ENCODE assay signal across 27 cellular contexts in genomic region chrX:30282527-30282926, GRCh38. TPM values are rescaled to one million over a fixed set of nuclear protein-coding genes. Genes with fewer than 3 reads are reported as not detected.
DNase-seq lines count a peak whose midpoint lies in the region; ATAC-seq and TF ChIP-seq lines count a peak whose summit lies in the region.
"Had no signal": no experiment of that assay in that cellular context is flagged by ENCODE, and none has a peak within 500 bp of the region (broad histone marks: within the 10 kb centered on the region; RNA-seq: fewer than 3 reads in every experiment).

No MANE protein-coding gene starts in this region.

- intact Hi-C loops in HCT116 (cut with micrococcal nuclease) = no loop called here

- H3K9me3 ChIP-seq in HCT116 (ENCODE audit: control insufficient read depth in 1 of 2, insufficient read depth in 1 of 2, low read depth in 1 of 2, low read length in 2 of 2) = no peaks in the 10 kb centered on the region
- H3K9me3 ChIP-seq in fibroblast of lung (ENCODE audit: control insufficient read depth, insufficient read depth, low read depth, low read length) = no peaks in the 10 kb centered on the region
- H3K9me3 ChIP-seq in skeletal muscle satellite cell (replicated peaks; ENCODE audit: low read length) = no peaks in the 10 kb centered on the region
- H3K9me3 ChIP-seq: mucosa of descending colon, stomach, thyroid gland had no signal

- CTCF ChIA-PET in HCT116 (lab: Charles Lee) = interaction anchor here (0.9 kb wide), 1 partner anchor 46 kb away, joined by 3 read pairs; no protein-coding TSS in a partner anchor

- POLR2A ChIA-PET in HCT116 (lab: Charles Lee) = no interaction called here

- H3K9ac ChIP-seq in HCT116 (ENCODE audit: low read length) (peak overlapping the region; percentile 54), fibroblast of lung (ENCODE audit: insufficient read depth, low read length) (no peak overlapping the region), skeletal muscle satellite cell (ENCODE audit: low read depth, low read length) (peak overlapping the region; percentile 29)

- H3K27me3 ChIP-seq in HCT116 (ENCODE audit: insufficient read depth, low read length) (no peaks in the 10 kb centered on the region), fibroblast of lung (ENCODE audit: control insufficient read depth, insufficient read depth, low read length) (no peaks in the 10 kb centered on the region), skeletal muscle satellite cell (ENCODE audit: control insufficient read depth, insufficient read depth, low read length) (no peaks in the 10 kb centered on the region)
- H3K27me3 ChIP-seq: stomach, thyroid gland had no signal

- no peak for TF ChIP-seq CTCF in HCT116 (IDR thresholded peaks at IDR 0.05 in 2 of 3, conservative IDR thresholded peaks at IDR 0.05 in 1 of 3; ENCODE audit: borderline replicate concordance in 1 of 3, insufficient read depth in 1 of 3, low read depth in 2 of 3, low read length in 2 of 3)
- no peak for TF ChIP-seq CTCF in fibroblast of lung (conservative IDR thresholded peaks at IDR 0.05 in 1 of 2, IDR thresholded peaks at IDR 0.05 in 1 of 2; ENCODE audit: low read depth in 1 of 2, low read length in 2 of 2)

- TF ChIP-seq POLR2A in HCT116 (IDR thresholded peaks at IDR 0.05; ENCODE audit: borderline replicate concordance, extremely low read depth, insufficient read depth, insufficient read length) = no peak

- no peak for TF ChIP-seq RAD21 in HCT116 (IDR thresholded peaks at IDR 0.05; ENCODE audit: low read depth)

- no peak for ATAC-seq in HCT116
- ATAC-seq in SK-N-SH treated with all-trans-retinoic acid at 6 μM for 48 hours = peak; percentile 17; the same call in 2 of the 3 replicates
- no peak for ATAC-seq in HG03457 (IDR thresholded peaks at IDR 0.05; ENCODE audit: unreplicated experiment)
- no peak for ATAC-seq in HG03095 (IDR thresholded peaks at IDR 0.05; ENCODE audit: unreplicated experiment)
- ATAC-seq: mucosa of descending colon; natural killer cell treated with Interleukin-12 subunit alpha and Interleukin-12 subunit beta and Interleukin-15 and Interleukin-18, amount 100 ng/mL, for 72 hours had no signal

- RAD21 ChIA-PET in HCT116 (lab: Charles Lee; ENCODE audit: low non-redundant PET in 1 of 2, low total read pairs in 2 of 2, uncharacterized antibody in 2 of 2, unreplicated experiment in 2 of 2) = no interaction called here

- peak overlapping the region; percentile 69 for H3K4me2 ChIP-seq in HCT116 (ENCODE audit: low read length)
- H3K4me2 ChIP-seq in fibroblast of lung (ENCODE audit: extremely low read depth, insufficient read depth, low read length) = no peak overlapping the region
- no peak overlapping the region for H3K4me2 ChIP-seq in skeletal muscle satellite cell (ENCODE audit: low read length)

- peaks cover 24 to 29% of the 10 kb centered on the region in 2 experiments for H3K4me1 ChIP-seq in HCT116 (ENCODE audit: control insufficient read depth in 1 of 2, insufficient read depth in 2 of 2, low read length in 2 of 2)
- H3K4me1 ChIP-seq in fibroblast of lung (ENCODE audit: control insufficient read depth, extremely low read depth, insufficient read depth, low read length) = peaks cover 2% of the 10 kb centered on the region
- H3K4me1 ChIP-seq in skeletal muscle satellite cell (ENCODE audit: control insufficient read depth, insufficient read depth, low read length) = peaks cover 24% of the 10 kb centered on the region
- H3K4me1 ChIP-seq: stomach, thyroid gland had no signal

- DNase-seq in HCT116 (ENCODE audit: low read depth, low spot score) = no peak
- DNase-seq in fibroblast of lung (ENCODE audit: low read depth in 2 of 2) = peak in 1 of 2 donors; percentile 25
- DNase-seq in NCI-H510A treated with DMSO at 0.1 percent for 48 hours (lab: John Stamatoyannopoulos, UW) = no peak
- no peak for DNase-seq in stimulated activated CD4-positive, alpha-beta T cell treated with anti-CD3 and anti-CD28 coated beads, Interleukin-2, amount 100 ng/mL, for 48 hours
- DNase-seq: activated CD4-positive, alpha-beta T cell treated with anti-CD3 and anti-CD28 coated beads for 48 hours; activated naive CD4-positive, alpha-beta T cell; activated T-cell treated with anti-CD3 and anti-CD28 coated beads, Interleukin-2, amount 50 U/mL, for 48 hours; caudate nucleus; CD4-positive, CD25-positive, alpha-beta regulatory T cell; endodermal cell; mucosa of descending colon; NCI-H1694; NCI-H446 treated with DMSO at 0.1 percent for 48 hours; small intestine; stimulated activated CD4-positive, alpha-beta T cell treated with anti-CD3 and anti-CD28 coated beads, Interleukin-1b, Interleukin-23, amount 100 ng/mL, for 48 hours; stomach; thyroid gland had no signal

- H3K27ac ChIP-seq in HCT116 (ENCODE audit: low read depth, low read length) (peak overlapping the region; percentile 81; the same call in 1 of the 2 replicates), fibroblast of lung (ENCODE audit: insufficient read depth, low read length) (peak overlapping the region; percentile 92)
- H3K27ac ChIP-seq: stomach, thyroid gland, VCaP had no signal

- peak overlapping the region; percentile 58 for H2AFZ ChIP-seq in HCT116 (ENCODE audit: low read depth, low read length, poor library complexity, severe bottlenecking)
- no peak overlapping the region for H2AFZ ChIP-seq in fibroblast of lung (ENCODE audit: low read length)

- no peak overlapping the region for H3K4me3 ChIP-seq in HCT116 (replicated peaks in 1 of 2; ENCODE audit: low read depth in 1 of 2, low read length in 2 of 2)
- H3K4me3 ChIP-seq in fibroblast of lung (replicated peaks in 1 of 4; ENCODE audit: control extremely low read depth in 1 of 4, insufficient read depth in 1 of 4, low read depth in 3 of 4, low read length in 4 of 4) = no peak overlapping the region
- no peak overlapping the region for H3K4me3 ChIP-seq in skeletal muscle satellite cell (ENCODE audit: low read length)
- H3K4me3 ChIP-seq: mucosa of descending colon, stomach, thyroid gland had no signal

- no TSS peak for BruUV-seq in HCT116 (replicated peaks; lab: Mats Ljungman, UMichigan)

- H3K36me3 ChIP-seq in HCT116 (ENCODE audit: control insufficient read depth in 1 of 2, insufficient read depth in 2 of 2, low read length in 2 of 2) = no peaks in the 10 kb centered on the region
- H3K36me3 ChIP-seq in fibroblast of lung (ENCODE audit: control insufficient read depth, insufficient read depth, low read length) = no peaks in the 10 kb centered on the region
- no peaks in the 10 kb centered on the region for H3K36me3 ChIP-seq in skeletal muscle satellite cell (ENCODE audit: insufficient read depth, low read length)
- H3K36me3 ChIP-seq: stomach, thyroid gland had no signal

- no peaks in the 10 kb centered on the region for H3K9me2 ChIP-seq in HCT116 (ENCODE audit: insufficient read depth)

- H4K20me1 ChIP-seq in HCT116 (ENCODE audit: insufficient read depth) = no peaks in the 10 kb centered on the region
- H4K20me1 ChIP-seq in fibroblast of lung (ENCODE audit: control insufficient read depth, extremely low read depth, insufficient read depth, low read length) = no peaks in the 10 kb centered on the region

- H3K79me2 ChIP-seq in HCT116 (ENCODE audit: insufficient read depth, low read length) (no peaks in the 10 kb centered on the region), fibroblast of lung (ENCODE audit: control insufficient read depth, insufficient read depth, low read length) (no peaks in the 10 kb centered on the region)

TF ChIP-seq in HCT116, 20 proteins besides CTCF, POLR2A, EP300 and RAD21 (continues in another document):
- TF ChIP-seq SP1 (IDR thresholded peaks at IDR 0.05; ENCODE audit: low read depth) (no peak), EGR1 (IDR thresholded peaks at IDR 0.05; ENCODE audit: low read depth) (no peak), FOSL1 (IDR thresholded peaks at IDR 0.05; ENCODE audit: low read depth) (no peak), CEBPB (IDR thresholded peaks at IDR 0.05; ENCODE audit: low read depth) (no peak), MAX (IDR thresholded peaks at IDR 0.05) (no peak)

TF ChIP-seq in SK-N-SH treated with all-trans-retinoic acid at 6 μM for 48 hours, 23 proteins besides CTCF, POLR2A, EP300 and RAD21 (continues in another document):
- no peak for TF ChIP-seq SNAI2 (CRISPR knock-in tag; IDR thresholded peaks at IDR 0.05)
- no peak for TF ChIP-seq OSR1 (CRISPR knock-in tag; IDR thresholded peaks at IDR 0.05)
- no peak for TF ChIP-seq ESRRG (CRISPR knock-in tag; IDR thresholded peaks at IDR 0.05)

RNA-seq across cellular contexts. Expression of gene NR0B1, which starts 26.7 kb away (rescaled TPM):
- total RNA-seq in HCT116 (2021; ENCODE audit: unreplicated experiment) (not detected), fibroblast of lung (1.8 and 4.6 TPM in 2 replicates)
- not detected in 2 replicates for polyA plus RNA-seq in HCT116 (2012)
- polyA plus RNA-seq in fibroblast of lung = 0.16 TPM in 1 of 2 replicates, not detected in the other
- polyA plus RNA-seq in fibroblast of lung (2012) = 0.12 and 0.14 TPM in 2 replicates
- not detected in 2 replicates for polyA minus RNA-seq in fibroblast of lung (ENCODE audit: low replicate concordance)
- 0.22 and 1.8 TPM in 2 replicates for total RNA-seq in skeletal muscle satellite cell (2012; rRNA removed)
- total RNA-seq: CD4-positive, CD25-positive, alpha-beta regulatory T cell; lower leg skin; mucosa of descending colon; natural killer cell treated with Interleukin-12 subunit alpha and Interleukin-12 subunit beta and Interleukin-15 and Interleukin-18, amount 100 ng/mL, for 72 hours had no signal
- polyA plus RNA-seq: CD4-positive, CD25-positive, alpha-beta regulatory T cell; keratinocyte; small intestine had no signal

RNA-seq across cellular contexts. Expression of gene MAGEB1, which starts 35.6 kb away (rescaled TPM):
- total RNA-seq in HCT116 (2021; ENCODE audit: unreplicated experiment) = 0.69 TPM
- 0.47 and 0.67 TPM in 2 replicates for polyA plus RNA-seq in HCT116 (2012)
- not detected in 2 replicates for total RNA-seq in fibroblast of lung
- not detected in 2 replicates for polyA plus RNA-seq in fibroblast of lung
- polyA plus RNA-seq in fibroblast of lung (2012) = not detected in 2 replicates
- not detected in 2 replicates for polyA minus RNA-seq in fibroblast of lung (ENCODE audit: low replicate concordance)
- not detected in 2 replicates for total RNA-seq in skeletal muscle satellite cell (2012; rRNA removed)
- total RNA-seq: CD4-positive, CD25-positive, alpha-beta regulatory T cell; glomerular endothelial cell; lower leg skin; mucosa of descending colon; natural killer cell treated with Interleukin-12 subunit alpha and Interleukin-12 subunit beta and Interleukin-15 and Interleukin-18, amount 100 ng/mL, for 72 hours; omental fat pad; stomach; thyroid gland had no signal
- polyA plus RNA-seq: CD4-positive, CD25-positive, alpha-beta regulatory T cell; keratinocyte; small intestine; stomach had no signal

RNA-seq across cellular contexts. Expression of gene MAGEB4, which starts 40.7 kb away (rescaled TPM):
- total RNA-seq in HCT116 (2021; ENCODE audit: unreplicated experiment) (not detected), fibroblast of lung (not detected in 2 replicates)
- polyA plus RNA-seq in HCT116 (2012) = not detected in 2 replicates
- polyA plus RNA-seq in fibroblast of lung = not detected in 2 replicates
- polyA plus RNA-seq in fibroblast of lung (2012) = not detected in 2 replicates
- polyA minus RNA-seq in fibroblast of lung (ENCODE audit: low replicate concordance) = not detected in 2 replicates
- total RNA-seq in skeletal muscle satellite cell (2012; rRNA removed) = not detected in 2 replicates
- total RNA-seq: CD4-positive, CD25-positive, alpha-beta regulatory T cell; endodermal cell; glomerular endothelial cell; lower leg skin; mucosa of descending colon; natural killer cell treated with Interleukin-12 subunit alpha and Interleukin-12 subunit beta and Interleukin-15 and Interleukin-18, amount 100 ng/mL, for 72 hours; omental fat pad; stomach; thyroid gland had no signal
- polyA plus RNA-seq: CD4-positive, CD25-positive, alpha-beta regulatory T cell; keratinocyte; small intestine; stomach had no signal

RNA-seq across cellular contexts. Expression of gene MAGEB3, which starts 52.1 kb away (rescaled TPM):
- not detected for total RNA-seq in HCT116 (2021; ENCODE audit: unreplicated experiment)
- 0.09 TPM in 1 of 2 replicates, not detected in the other for polyA plus RNA-seq in HCT116 (2012)
- total RNA-seq in fibroblast of lung = not detected in 2 replicates
- not detected in 2 replicates for polyA plus RNA-seq in fibroblast of lung
- not detected in 2 replicates for polyA plus RNA-seq in fibroblast of lung (2012)
- polyA minus RNA-seq in fibroblast of lung (ENCODE audit: low replicate concordance) = not detected in 2 replicates
- not detected in 2 replicates for total RNA-seq in skeletal muscle satellite cell (2012; rRNA removed)
- total RNA-seq: CD4-positive, CD25-positive, alpha-beta regulatory T cell; endodermal cell; glomerular endothelial cell; lower leg skin; mucosa of descending colon; natural killer cell treated with Interleukin-12 subunit alpha and Interleukin-12 subunit beta and Interleukin-15 and Interleukin-18, amount 100 ng/mL, for 72 hours; omental fat pad; stomach; thyroid gland had no signal
- polyA plus RNA-seq: CD4-positive, CD25-positive, alpha-beta regulatory T cell; keratinocyte; small intestine; stomach had no signal
